8 cellular contexts compared by ENCODE assay signal in the genomic region with DNA sequence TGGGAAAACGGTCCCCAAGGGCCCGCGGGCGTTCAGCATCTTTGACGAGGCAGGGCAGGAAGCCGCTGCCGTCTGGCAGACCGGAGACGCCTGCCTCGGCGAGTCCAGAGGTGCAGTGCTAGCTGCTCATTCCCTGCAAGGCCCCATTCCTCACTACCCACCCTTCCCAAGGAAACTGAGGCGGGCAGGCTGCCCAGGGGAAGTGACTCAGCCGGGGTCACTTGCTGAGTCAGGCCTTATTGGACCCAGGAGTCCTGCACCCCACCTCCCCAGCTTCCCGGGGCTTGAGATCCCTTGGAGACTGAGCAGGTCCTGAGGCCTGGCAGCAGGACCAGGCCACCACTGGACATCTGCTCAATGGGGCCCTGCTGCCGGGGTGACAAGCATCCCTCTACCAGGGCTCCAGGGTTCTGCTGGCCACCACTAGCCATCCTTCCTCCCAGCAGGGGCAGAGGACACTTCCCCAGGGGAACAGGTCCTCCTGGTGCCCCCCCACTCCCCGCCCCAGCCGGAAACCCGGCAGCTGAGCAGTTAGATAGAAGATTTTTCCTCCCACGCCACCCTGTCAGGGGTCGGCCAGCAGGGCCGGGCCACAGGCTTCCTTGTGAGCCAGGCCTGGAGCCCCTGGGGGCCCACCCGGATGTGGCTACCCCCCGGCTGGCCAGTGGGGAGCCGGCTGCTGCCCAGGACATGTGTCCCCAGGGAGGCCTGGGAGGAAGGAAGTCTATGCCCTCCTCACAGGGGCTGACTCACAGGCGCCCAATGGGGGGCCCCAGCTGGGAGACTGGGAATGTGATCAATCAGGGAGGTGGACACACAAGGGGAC. TPM values are rescaled to one million over a fixed set of nuclear protein-coding genes. Genes with fewer than 3 reads are reported as not detected.
DNase-seq lines count a peak whose midpoint lies in the region; ATAC-seq and TF ChIP-seq lines count a peak whose summit lies in the region.

No MANE protein-coding gene starts in this region.

- H3K9me3 Mint-ChIP-seq in progenitor cell of endocrine pancreas (ENCODE audit: low read depth): no peaks in the 10 kb centered on the region

- H3K27me3 ChIP-seq in BLaER1 (no peaks in the 10 kb centered on the region), right cardiac atrium (ENCODE audit: control insufficient read depth, insufficient read depth) (no peaks in the 10 kb centered on the region)

- H3K9ac ChIP-seq in BLaER1: peak overlapping the region; percentile 69

- 27% methylated on average over 25 of the region's 25 CpGs for WGBS in right cardiac atrium

- H3K36me3 ChIP-seq in BLaER1: peaks cover 2% of the 10 kb centered on the region; the same call in 1 of the 2 replicates

- peaks cover 56% of the 10 kb centered on the region for H3K27me3 Mint-ChIP-seq in progenitor cell of endocrine pancreas

- peak; percentile 5 to 25 for ATAC-seq in right cardiac atrium
- no peak for ATAC-seq in stimulated activated naive CD8-positive, alpha-beta T cell treated with anti-CD3 and anti-CD28 coated beads, Interleukin-15, Interleukin-2, amounts not matched to agents 100 U/mL and 50 U/mL, for 24 hours
- no peak for ATAC-seq in GM18868 (IDR thresholded peaks at IDR 0.05; ENCODE audit: unreplicated experiment)
- no peak for ATAC-seq in GM19397 (IDR thresholded peaks at IDR 0.05; ENCODE audit: unreplicated experiment)

- H3K27ac Mint-ChIP-seq in progenitor cell of endocrine pancreas: no peak overlapping the region

- H3K4me3 ChIP-seq in BLaER1 (peak overlapping the region; percentile 58), right cardiac atrium (ENCODE audit: low read length) (no peak overlapping the region)

- no peak for TF ChIP-seq CTCF in progenitor cell of endocrine pancreas (IDR thresholded peaks at IDR 0.05; ENCODE audit: unreplicated experiment)

- H4K20me1 ChIP-seq in BLaER1: peaks cover 82% of the 10 kb centered on the region

- peak; percentile 89 for DNase-seq in KBM-7
- DNase-seq in activated naive CD4-positive, alpha-beta T cell treated with anti-CD3 and anti-CD28 coated beads, Interleukin-2, amount 50 U/mL, for 16 hours: peak; percentile 53
- DNase-seq in right cardiac atrium: peak; percentile 82 to 91 (median 89)
- DNase-seq in stimulated activated naive CD8-positive, alpha-beta T cell treated with anti-CD3 and anti-CD28 coated beads, Interleukin-15, Interleukin-2, amounts not matched to agents 100 U/mL and 50 U/mL, for 24 hours: peak; percentile 68
- no peak for DNase-seq in progenitor cell of endocrine pancreas (ENCODE audit: low spot score, unreplicated experiment)

- H3K4me1 Mint-ChIP-seq in progenitor cell of endocrine pancreas (ENCODE audit: low read depth): peaks cover 2% of the 10 kb centered on the region

- peaks cover 88% of the 10 kb centered on the region for H3K4me1 ChIP-seq in BLaER1
- peaks cover 41% of the 10 kb centered on the region for H3K4me1 ChIP-seq in right cardiac atrium (ENCODE audit: control insufficient read depth, insufficient read depth, low read length)

- H3K4me2 ChIP-seq in BLaER1: peak overlapping the region; percentile 98

- intact Hi-C loops in right cardiac atrium (cut with DNase I): loop anchor here in 1 of 4 donors (5.0 kb wide), 1 partner anchor 38 kb away; no protein-coding TSS in a partner anchor

- no peaks in the 10 kb centered on the region for H3K9me3 ChIP-seq in BLaER1
- no peaks in the 10 kb centered on the region for H3K9me3 ChIP-seq in right cardiac atrium (ENCODE audit: control insufficient read depth, low read length)

- H3K27ac ChIP-seq in BLaER1: peak overlapping the region; percentile 78
- H3K27ac ChIP-seq in right cardiac atrium (ENCODE audit: low read length): peak overlapping the region; percentile 76

- H3K36me3 Mint-ChIP-seq in progenitor cell of endocrine pancreas (ENCODE audit: insufficient read depth): no peaks in the 10 kb centered on the region

- in situ Hi-C loops in KBM-7 (cut with MboI; ENCODE audit: low pct_unique_long_range_greater_than_20kb, low sequenced_read_pairs): no loop called here

- H3K4me3 Mint-ChIP-seq in progenitor cell of endocrine pancreas (ENCODE audit: low read depth): no peak overlapping the region

RNA-seq across cellular contexts. Expression of a gene that starts 3.9 kb away (rescaled TPM):
- total RNA-seq in right cardiac atrium (10 to 100 TPM; 24.9 to 31.2 (median 29.2) TPM), progenitor cell of endocrine pancreas (0.72 and 1.5 TPM in 2 replicates)
- 10.3 TPM for polyA plus RNA-seq in right cardiac atrium

RNA-seq across cellular contexts. Expression of a gene that starts 40.7 kb away (rescaled TPM):
- total RNA-seq in right cardiac atrium (10 to 100 TPM in 1 of 4 donors, 1 to 10 TPM in 3; 8.0 to 11.6 (median 8.8) TPM), progenitor cell of endocrine pancreas (31.3 and 32.9 TPM in 2 replicates)
- polyA plus RNA-seq in right cardiac atrium: 9.1 TPM

Comparison
In these comparisons a context has a peak if more than half of its experiments do, and no peak if none do; other contexts are left out.
1. ATAC-seq: peak in right cardiac atrium (2 of 2); none in stimulated activated naive CD8-positive, alpha-beta T cell treated with anti-CD3 and anti-CD28 coated beads, Interleukin-15, Interleukin-2, amounts not matched to agents 100 U/mL and 50 U/mL, for 24 hours (single experiment), GM18868 (single experiment) and GM19397 (single experiment).
2. RNA of a gene that starts 3.9 kb away (total RNA-seq): 24.9 to 31.2 TPM in right cardiac atrium; 0.72 to 1.5 TPM in progenitor cell of endocrine pancreas; every median in the first group is over 10 times any median in the second.